In genomic region chr3:113552851-113553250, GRCh38 we compare ENCODE assay signal across 11 cellular contexts. TPM values are rescaled to one million over a fixed set of nuclear protein-coding genes. Genes with fewer than 3 reads are reported as not detected.
A peak's percentile ranks its signal among the peaks of the same experiment; 100 is the strongest.
DNase-seq lines count a peak whose midpoint lies in the region; ATAC-seq, FAIRE-seq and TF ChIP-seq lines count a peak whose summit lies in the region.
"Had no signal": no experiment of that assay in that cellular context is flagged by ENCODE, and none has a peak within 500 bp of the region (broad histone marks: within the 10 kb centered on the region; RNA-seq: fewer than 3 reads in every experiment).

No MANE protein-coding gene starts in this region.

- H3K9ac ChIP-seq in HepG2 (ENCODE audit: insufficient read depth, low read depth, low read length) = no peak overlapping the region
- H3K9ac ChIP-seq: SK-N-SH had no signal

- TF ChIP-seq RAD21 in HepG2 (CRISPR knock-in tag; IDR thresholded peaks at IDR 0.05) = 0 out of 2 replicates have a peak, but pooled peaks have one; percentile 20

- H3K36me3 ChIP-seq in RWPE2 (ENCODE audit: low read depth) = no peaks in the 10 kb centered on the region
- H3K36me3 ChIP-seq in HepG2 (replicated peaks in 1 of 2; ENCODE audit: control insufficient read depth in 1 of 2, insufficient read depth in 2 of 2, low read length in 2 of 2) = no peaks in the 10 kb centered on the region
- no peaks in the 10 kb centered on the region for H3K36me3 ChIP-seq in thyroid gland
- H3K36me3 ChIP-seq: esophagus muscularis mucosa had no signal

- POLR2A ChIA-PET in HepG2 (lab: Yijun Ruan, JAX) = no interaction called here

- in situ Hi-C loops in HepG2 (cut with HindIII; ENCODE audit: extremely low pct_ligation_motif_present, low pct_unique_long_range_greater_than_20kb) = no loop called here

- BruUV-seq in HepG2 (replicated peaks; lab: Mats Ljungman, UMichigan) = no TSS peak

- no peak overlapping the region for H3K27ac ChIP-seq in RWPE2 (ENCODE audit: poor library complexity, severe bottlenecking)
- H3K27ac ChIP-seq in HepG2 (ENCODE audit: extremely low read length, insufficient read depth, low read length) = no peak overlapping the region
- H3K27ac ChIP-seq in thyroid gland = no peak overlapping the region
- H3K27ac ChIP-seq: esophagus muscularis mucosa had no signal

- H2AFZ ChIP-seq in HepG2 (ENCODE audit: low read length) = no peak overlapping the region

- H3K27me3 ChIP-seq in RWPE2 (ENCODE audit: insufficient read depth, poor library complexity, severe bottlenecking) (no peaks in the 10 kb centered on the region), HepG2 (ENCODE audit: control insufficient read depth in 1 of 2, insufficient read depth in 2 of 2, low read length in 2 of 2) (no peaks in the 10 kb centered on the region; a peak in 1 of 5 replicates), thyroid gland (no peaks in the 10 kb centered on the region)
- H3K27me3 ChIP-seq: esophagus muscularis mucosa had no signal

- H3K9me3 ChIP-seq in RWPE2 (ENCODE audit: severe bottlenecking) (no peaks in the 10 kb centered on the region), HepG2 (ENCODE audit: low read length) (no peaks in the 10 kb centered on the region), thyroid gland (no peaks in the 10 kb centered on the region)
- H3K9me3 ChIP-seq: SK-N-SH had no signal

- no peak overlapping the region for H3K4me2 ChIP-seq in HepG2 (ENCODE audit: low read depth, low read length)
- H3K4me2 ChIP-seq: SK-N-SH had no signal

- DNase-seq in activated CD4-positive, alpha-beta T cell treated with anti-CD3 and anti-CD28 coated beads for 4 hours = peak; percentile 6 to 28
- no peak for DNase-seq in activated CD4-positive, alpha-beta T cell treated with anti-CD3 and anti-CD28 coated beads, Interleukin-2, amount 50 U/mL, for 48 hours
- DNase-seq in RWPE2 (ENCODE audit: low spot score) = no peak
- DNase-seq in HepG2 (ENCODE audit: low spot score) = no peak
- no peak for DNase-seq in thyroid gland
- DNase-seq in left ventricle myocardium superior = no peak
- DNase-seq: SK-N-SH had no signal

- TF ChIP-seq EP300 in HepG2 (IDR thresholded peaks at IDR 0.05; ENCODE audit: low read depth in 2 of 2, low read length in 2 of 2) (no peak), HepG2 (CRISPR knock-in tag; IDR thresholded peaks at IDR 0.05; ENCODE audit: borderline replicate concordance) (no peak)

- H3K4me1 ChIP-seq in RWPE2 (ENCODE audit: insufficient read depth, poor library complexity, severe bottlenecking) (peaks cover 10% of the 10 kb centered on the region), HepG2 (ENCODE audit: insufficient read depth, low read length) (peaks cover 63% of the 10 kb centered on the region), thyroid gland (no peaks in the 10 kb centered on the region)
- H3K4me1 ChIP-seq: esophagus muscularis mucosa had no signal

- intact Hi-C loops in HepG2 (cut with micrococcal nuclease; ENCODE audit: unreplicated experiment) (loop anchor here (2.0 to 10.0 kb wide), 2 partner anchors 16 to 192 kb away; partner anchors contain the start of genes ATP6V1A and NAA50), thyroid gland (cut with DNase I) (no loop called here), left ventricle myocardium superior (cut with micrococcal nuclease) (no loop called here)

- no peak overlapping the region for H3K4me3 ChIP-seq in RWPE2 (ENCODE audit: severe bottlenecking)
- H3K4me3 ChIP-seq in HepG2 (replicated peaks in 1 of 3; ENCODE audit: insufficient read depth in 1 of 3, low read depth in 2 of 3, low read length in 3 of 3) = no peak overlapping the region
- H3K4me3 ChIP-seq in thyroid gland (replicated peaks in 1 of 3) = no peak overlapping the region
- H3K4me3 ChIP-seq: esophagus muscularis mucosa had no signal

- 36% methylated on average over 3 of the region's 3 CpGs for WGBS in HepG2 (ENCODE audit: low lambda C conversion rate)
- WGBS in thyroid gland, 2 donors = 76 to 78% methylated on average over 3 of the region's 3 CpGs

- H3K79me2 ChIP-seq in HepG2 (ENCODE audit: insufficient read depth, low read length) = no peaks in the 10 kb centered on the region

- CTCF ChIA-PET in HepG2 (lab: Yijun Ruan, JAX; ENCODE audit: low intra/inter-chr PET ratio, low total read pairs) = interaction anchor here (1.5 kb wide), 1 partner anchor 58 kb away, joined by 6 read pairs; no protein-coding TSS in a partner anchor

- ATAC-seq in GM19395 (IDR thresholded peaks at IDR 0.05; ENCODE audit: unreplicated experiment) (peak; percentile 61), RWPE2 (ENCODE audit: low read depth) (peak; percentile 47; the same call in 1 of the 3 replicates), HepG2 (peak; percentile 53), GM19455 (IDR thresholded peaks at IDR 0.05; ENCODE audit: unreplicated experiment) (no peak), left ventricle myocardium superior (no peak)
- ATAC-seq: sciatic nerve had no signal

- H4K20me1 ChIP-seq in HepG2 (ENCODE audit: insufficient read depth, low read length) = no peaks in the 10 kb centered on the region

- FAIRE-seq in HepG2 (lab: Jason Lieb, UNC) = no peak

- peak; percentile 19 for TF ChIP-seq CTCF in RWPE2 (IDR thresholded peaks at IDR 0.05; ENCODE audit: poor library complexity, severe bottlenecking)
- TF ChIP-seq CTCF in HepG2 (CRISPR knock-in tag; IDR thresholded peaks at IDR 0.05) = peak; percentile 59
- TF ChIP-seq CTCF in thyroid gland (IDR thresholded peaks at IDR 0.05) = no peak

- TF ChIP-seq POLR2A in HepG2 (IDR thresholded peaks at IDR 0.05; ENCODE audit: insufficient read depth in 1 of 2, low read depth in 2 of 2, low read length in 2 of 2) (no peak), thyroid gland (IDR thresholded peaks at IDR 0.05) (no peak)

TF ChIP-seq in HepG2, 621 proteins besides CTCF, POLR2A, EP300 and RAD21:
- TF ChIP-seq REL (CRISPR knock-in tag; conservative IDR thresholded peaks at IDR 0.05) (no peak), STAG1 (CRISPR knock-in tag; IDR thresholded peaks at IDR 0.05) (peak; percentile 56)

RNA-seq across cellular contexts. Expression of gene SIDT1, which starts 20.5 kb away (rescaled TPM):
- total RNA-seq in HepG2 (2016; rRNA removed; fragmentation: Illumina TruSeq; extraction: Trizol) = 0.07 TPM in 1 of 2 replicates, not detected in the other
- not detected in 2 replicates for total RNA-seq in HepG2 (2016; cell fraction: cytosol; rRNA removed; fragmentation: Illumina TruSeq; extraction: Trizol; ENCODE audit: low read depth)
- total RNA-seq in HepG2 (2016; cell fraction: insoluble cytoplasmic fraction; rRNA removed; fragmentation: Illumina TruSeq; extraction: Trizol) = 0.13 and 0.22 TPM in 2 replicates
- not detected in 2 replicates for total RNA-seq in HepG2 (2016; cell fraction: membrane; rRNA removed; fragmentation: Illumina TruSeq; extraction: Trizol)
- total RNA-seq in HepG2 (2016; cell fraction: nucleus; rRNA removed; fragmentation: Illumina TruSeq; extraction: Trizol) = 0.19 and 0.37 TPM in 2 replicates
- polyA plus RNA-seq in HepG2 (2011; rRNA removed) = 0.07 TPM in 1 of 2 replicates, not detected in the other
- 0.04 and 0.05 TPM in 2 replicates for polyA plus RNA-seq in HepG2 (2011; cell fraction: cytosol; rRNA removed)
- 0.05 and 0.32 TPM in 2 replicates for polyA plus RNA-seq in HepG2 (2011; cell fraction: nucleus; rRNA removed)
- 0.03 TPM in 1 of 2 replicates, not detected in the other for polyA plus RNA-seq in HepG2 (2012)
- not detected in 2 replicates for polyA plus RNA-seq in HepG2 (2016; cell fraction: cytosol; fragmentation: Illumina TruSeq; extraction: Trizol; ENCODE audit: low read depth)
- not detected in 2 replicates for polyA plus RNA-seq in HepG2 (2016; cell fraction: insoluble cytoplasmic fraction; fragmentation: Illumina TruSeq; extraction: Trizol; ENCODE audit: low read depth)
- not detected in 2 replicates for polyA plus RNA-seq in HepG2 (2016; cell fraction: membrane; fragmentation: Illumina TruSeq; extraction: Trizol; ENCODE audit: low read depth)
- 1.4 TPM in 1 of 2 replicates, not detected in the other for polyA plus RNA-seq in HepG2 (2016; cell fraction: nucleus; fragmentation: Illumina TruSeq; extraction: Trizol; ENCODE audit: insufficient read depth, low read depth)
- 1.4 TPM in 1 of 2 replicates, not detected in the other for polyA minus RNA-seq in HepG2 (2011; rRNA and poly(A)+ RNA removed; ENCODE audit: low replicate concordance)
- 0.20 TPM in 1 of 2 replicates, not detected in the other for polyA minus RNA-seq in HepG2 (2011; cell fraction: cytosol; rRNA and poly(A)+ RNA removed)
- not detected in 2 replicates for polyA minus RNA-seq in HepG2 (2011; cell fraction: nucleus; rRNA and poly(A)+ RNA removed)
- total RNA-seq in thyroid gland = 1 to 10 TPM in 3 of 4 donors, under 1 TPM in 1; 0.98 to 3.1 (median 2.6) TPM
- 0.47 TPM for total RNA-seq in left ventricle myocardium superior

RNA-seq across cellular contexts. Expression of gene SPICE1, which starts 37.9 kb away (rescaled TPM):
- total RNA-seq in HepG2 (2016; rRNA removed; fragmentation: Illumina TruSeq; extraction: Trizol) (11.8 and 11.9 TPM in 2 replicates), thyroid gland (10 to 100 TPM; 25.0 to 61.9 (median 30.5) TPM), left ventricle myocardium superior (4.8 TPM)
- total RNA-seq in HepG2 (2016; cell fraction: cytosol; rRNA removed; fragmentation: Illumina TruSeq; extraction: Trizol; ENCODE audit: low read depth) = 21.2 and 21.9 TPM in 2 replicates
- 10.0 and 10.2 TPM in 2 replicates for total RNA-seq in HepG2 (2016; cell fraction: insoluble cytoplasmic fraction; rRNA removed; fragmentation: Illumina TruSeq; extraction: Trizol)
- 6.4 and 7.6 TPM in 2 replicates for total RNA-seq in HepG2 (2016; cell fraction: membrane; rRNA removed; fragmentation: Illumina TruSeq; extraction: Trizol)
- total RNA-seq in HepG2 (2016; cell fraction: nucleus; rRNA removed; fragmentation: Illumina TruSeq; extraction: Trizol) = 21.7 and 24.8 TPM in 2 replicates
- 2.4 and 2.8 TPM in 2 replicates for polyA plus RNA-seq in HepG2 (2011; rRNA removed)
- polyA plus RNA-seq in HepG2 (2011; cell fraction: cytosol; rRNA removed) = 1.3 TPM in 2 replicates
- 6.3 and 6.5 TPM in 2 replicates for polyA plus RNA-seq in HepG2 (2011; cell fraction: nucleus; rRNA removed)
- 1.8 and 2.8 TPM in 2 replicates for polyA plus RNA-seq in HepG2 (2012)
- polyA plus RNA-seq in HepG2 (2016; cell fraction: cytosol; fragmentation: Illumina TruSeq; extraction: Trizol; ENCODE audit: low read depth) = 0.20 and 0.35 TPM in 2 replicates
- 5.4 and 7.2 TPM in 2 replicates for polyA plus RNA-seq in HepG2 (2016; cell fraction: insoluble cytoplasmic fraction; fragmentation: Illumina TruSeq; extraction: Trizol; ENCODE audit: low read depth)
- polyA plus RNA-seq in HepG2 (2016; cell fraction: membrane; fragmentation: Illumina TruSeq; extraction: Trizol; ENCODE audit: low read depth) = 0.58 and 0.80 TPM in 2 replicates
- polyA plus RNA-seq in HepG2 (2016; cell fraction: nucleus; fragmentation: Illumina TruSeq; extraction: Trizol; ENCODE audit: insufficient read depth, low read depth) = 11.1 and 14.6 TPM in 2 replicates
- 2.4 and 6.1 TPM in 2 replicates for polyA minus RNA-seq in HepG2 (2011; rRNA and poly(A)+ RNA removed; ENCODE audit: low replicate concordance)
- 3.6 and 4.1 TPM in 2 replicates for polyA minus RNA-seq in HepG2 (2011; cell fraction: cytosol; rRNA and poly(A)+ RNA removed)
- 39.5 and 51.1 TPM in 2 replicates for polyA minus RNA-seq in HepG2 (2011; cell fraction: nucleus; rRNA and poly(A)+ RNA removed)

Comparison
In these comparisons a context has a peak if more than half of its experiments do, and no peak if none do; other contexts are left out.
1. DNase-seq: peak in activated CD4-positive, alpha-beta T cell treated with anti-CD3 and anti-CD28 coated beads for 4 hours (2 of 2); none in activated CD4-positive, alpha-beta T cell treated with anti-CD3 and anti-CD28 coated beads, Interleukin-2, amount 50 U/mL, for 48 hours (0 of 2), RWPE2 (single experiment), HepG2 (single experiment), thyroid gland (0 of 2) and left ventricle myocardium superior (single experiment).
2. ATAC-seq: peak in GM19395 (single experiment), RWPE2 (single experiment) and HepG2 (single experiment); none in GM19455 (single experiment) and left ventricle myocardium superior (single experiment).
3. CTCF ChIP-seq: peak in RWPE2 (single experiment) and HepG2 (single experiment); none in thyroid gland (0 of 6).